In genomic region chr10:89224697-89225443, GRCh38 we compare ENCODE assay signal across 2 cellular contexts.
TF ChIP-seq lines count a peak whose summit lies in the region.

No MANE protein-coding gene starts in this region.

TF ChIP-seq in liver, 16 proteins besides CTCF, POLR2A, EP300 and RAD21:
- TF ChIP-seq JUND (IDR thresholded peaks at IDR 0.05) (no peak), NR2F2 (IDR thresholded peaks at IDR 0.05) (peak; percentile 60)
- TF ChIP-seq, protein P1, sequence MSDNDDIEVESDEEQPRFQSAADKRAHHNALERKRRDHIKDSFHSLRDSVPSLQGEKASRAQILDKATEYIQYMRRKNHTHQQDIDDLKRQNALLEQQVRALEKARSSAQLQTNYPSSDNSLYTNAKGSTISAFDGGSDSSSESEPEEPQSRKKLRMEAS (IDR thresholded peaks at IDR 0.05): no peak
TF ChIP-seq in liver: peak in this region for 1.

TF ChIP-seq in HepG2, 621 proteins besides CTCF, POLR2A, EP300 and RAD21:
- TF ChIP-seq MAFF (IDR thresholded peaks at IDR 0.05; ENCODE audit: low read depth, low read length) (no peak), FLYWCH1 (CRISPR knock-in tag; IDR thresholded peaks at IDR 0.05) (no peak), ZSCAN22 (CRISPR knock-in tag; IDR thresholded peaks at IDR 0.05) (no peak), HNRNPK (IDR thresholded peaks at IDR 0.05; ENCODE audit: low read depth, low read length, poor library complexity, severe bottlenecking) (no peak), ZNF740 (CRISPR knock-in tag; IDR thresholded peaks at IDR 0.05) (no peak), PLSCR1 (CRISPR knock-in tag; IDR thresholded peaks at IDR 0.05; ENCODE audit: borderline replicate concordance) (no peak), RAD51 (IDR thresholded peaks at IDR 0.05; ENCODE audit: borderline replicate concordance) (no peak), ZBTB3 (CRISPR knock-in tag; IDR thresholded peaks at IDR 0.05; ENCODE audit: borderline replicate concordance, low read depth) (no peak), ZMYM2 (CRISPR knock-in tag; IDR thresholded peaks at IDR 0.05) (no peak), HMG20A (CRISPR knock-in tag; IDR thresholded peaks at IDR 0.05; ENCODE audit: borderline replicate concordance) (no peak), AHDC1 (CRISPR knock-in tag; IDR thresholded peaks at IDR 0.05; ENCODE audit: borderline replicate concordance) (no peak), ZNF713 (CRISPR knock-in tag; IDR thresholded peaks at IDR 0.05) (no peak), PRDM10 (CRISPR knock-in tag; IDR thresholded peaks at IDR 0.05; ENCODE audit: low read depth) (no peak)
- TF ChIP-seq, protein P2, sequence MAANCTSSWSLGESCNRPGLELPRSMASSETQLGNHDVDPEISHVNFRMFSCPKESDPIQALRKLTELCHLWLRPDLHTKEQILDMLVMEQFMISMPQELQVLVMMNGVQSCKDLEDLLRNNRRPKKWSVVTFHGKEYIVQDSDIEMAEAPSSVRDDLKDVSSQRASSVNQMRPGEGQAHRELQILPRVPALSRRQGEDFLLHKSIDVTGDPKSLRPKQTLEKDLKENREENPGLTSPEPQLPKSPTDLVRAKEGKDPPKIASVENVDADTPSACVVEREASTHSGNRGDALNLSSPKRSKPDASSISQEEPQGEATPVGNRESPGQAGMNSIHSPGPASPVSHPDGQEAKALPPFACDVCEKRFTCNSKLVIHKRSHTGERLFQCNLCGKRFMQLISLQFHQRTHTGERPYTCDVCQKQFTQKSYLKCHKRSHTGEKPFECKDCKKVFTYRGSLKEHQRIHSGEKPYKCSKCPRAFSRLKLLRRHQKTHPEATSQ (CRISPR knock-in tag; IDR thresholded peaks at IDR 0.05; ENCODE audit: borderline replicate concordance): no peak
- TF ChIP-seq, protein P3, sequence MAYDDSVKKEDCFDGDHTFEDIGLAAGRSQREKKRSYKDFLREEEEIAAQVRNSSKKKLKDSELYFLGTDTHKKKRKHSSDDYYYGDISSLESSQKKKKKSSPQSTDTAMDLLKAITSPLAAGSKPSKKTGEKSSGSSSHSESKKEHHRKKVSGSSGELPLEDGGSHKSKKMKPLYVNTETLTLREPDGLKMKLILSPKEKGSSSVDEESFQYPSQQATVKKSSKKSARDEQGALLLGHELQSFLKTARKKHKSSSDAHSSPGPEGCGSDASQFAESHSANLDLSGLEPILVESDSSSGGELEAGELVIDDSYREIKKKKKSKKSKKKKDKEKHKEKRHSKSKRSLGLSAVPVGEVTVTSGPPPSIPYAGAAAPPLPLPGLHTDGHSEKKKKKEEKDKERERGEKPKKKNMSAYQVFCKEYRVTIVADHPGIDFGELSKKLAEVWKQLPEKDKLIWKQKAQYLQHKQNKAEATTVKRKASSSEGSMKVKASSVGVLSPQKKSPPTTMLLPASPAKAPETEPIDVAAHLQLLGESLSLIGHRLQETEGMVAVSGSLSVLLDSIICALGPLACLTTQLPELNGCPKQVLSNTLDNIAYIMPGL (CRISPR knock-in tag; IDR thresholded peaks at IDR 0.05; ENCODE audit: borderline replicate concordance in 1 of 2, low read depth in 1 of 2): no peak
